In the genomic region with DNA sequence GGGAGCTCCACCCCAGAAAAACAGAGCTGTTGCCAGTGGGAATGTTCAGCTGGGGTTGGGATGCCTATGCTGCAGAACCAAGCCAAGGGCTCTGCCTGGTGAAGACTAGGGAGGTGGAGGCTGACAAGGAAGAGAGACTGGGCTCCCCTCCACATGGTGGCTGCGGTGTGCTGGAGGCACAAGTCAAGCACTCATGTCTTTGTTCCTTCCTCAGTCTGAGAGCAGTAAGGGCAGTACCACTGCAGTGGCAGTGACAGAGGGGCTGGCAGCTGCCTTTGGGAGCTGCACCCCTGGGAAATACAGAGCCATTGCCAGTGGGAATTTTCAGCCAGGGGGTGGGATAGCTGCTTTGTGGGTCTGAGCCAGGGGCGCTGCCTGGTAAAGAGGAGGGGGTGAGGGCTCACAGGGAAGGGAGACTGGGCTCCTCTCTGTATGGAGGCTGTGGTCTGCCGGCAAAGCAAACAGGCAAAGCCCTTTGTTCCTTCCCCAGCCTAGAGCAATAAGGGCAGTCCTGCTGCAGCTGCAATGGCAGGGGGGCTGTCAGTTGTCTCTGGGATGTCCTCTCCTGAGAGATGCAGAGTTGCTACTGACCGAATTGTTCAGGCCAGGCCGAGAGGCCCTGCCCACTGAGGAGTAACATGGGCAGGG, we compare ENCODE assay signal across 1 cellular context.
TF ChIP-seq lines count a peak whose summit lies in the region.

No MANE protein-coding gene starts in this region.

TF ChIP-seq in WTC11, 78 proteins besides CTCF, POLR2A, EP300 and RAD21 (continued from another document):
- TF ChIP-seq, protein P1, sequence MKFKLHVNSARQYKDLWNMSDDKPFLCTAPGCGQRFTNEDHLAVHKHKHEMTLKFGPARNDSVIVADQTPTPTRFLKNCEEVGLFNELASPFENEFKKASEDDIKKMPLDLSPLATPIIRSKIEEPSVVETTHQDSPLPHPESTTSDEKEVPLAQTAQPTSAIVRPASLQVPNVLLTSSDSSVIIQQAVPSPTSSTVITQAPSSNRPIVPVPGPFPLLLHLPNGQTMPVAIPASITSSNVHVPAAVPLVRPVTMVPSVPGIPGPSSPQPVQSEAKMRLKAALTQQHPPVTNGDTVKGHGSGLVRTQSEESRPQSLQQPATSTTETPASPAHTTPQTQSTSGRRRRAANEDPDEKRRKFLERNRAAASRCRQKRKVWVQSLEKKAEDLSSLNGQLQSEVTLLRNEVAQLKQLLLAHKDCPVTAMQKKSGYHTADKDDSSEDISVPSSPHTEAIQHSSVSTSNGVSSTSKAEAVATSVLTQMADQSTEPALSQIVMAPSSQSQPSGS (CRISPR knock-in tag; IDR thresholded peaks at IDR 0.05; ENCODE audit: borderline replicate concordance, low read depth), result no peak
- TF ChIP-seq PREB (CRISPR knock-in tag; IDR thresholded peaks at IDR 0.05; ENCODE audit: borderline replicate concordance) (no peak), NFE2L1 (CRISPR knock-in tag; IDR thresholded peaks at IDR 0.05) (no peak), ZBTB21 (CRISPR knock-in tag; IDR thresholded peaks at IDR 0.05; ENCODE audit: borderline replicate concordance) (no peak), FOXP4 (CRISPR knock-in tag; IDR thresholded peaks at IDR 0.05) (no peak), HMGXB4 (CRISPR knock-in tag; IDR thresholded peaks at IDR 0.05) (no peak), SMAD4 (CRISPR knock-in tag; IDR thresholded peaks at IDR 0.05) (no peak), GRHL2 (CRISPR knock-in tag; IDR thresholded peaks at IDR 0.05; ENCODE audit: insufficient replicate concordance, severe bottlenecking) (no peak), TP53 (CRISPR knock-in tag; IDR thresholded peaks at IDR 0.05) (no peak)
- TF ChIP-seq, protein P2, sequence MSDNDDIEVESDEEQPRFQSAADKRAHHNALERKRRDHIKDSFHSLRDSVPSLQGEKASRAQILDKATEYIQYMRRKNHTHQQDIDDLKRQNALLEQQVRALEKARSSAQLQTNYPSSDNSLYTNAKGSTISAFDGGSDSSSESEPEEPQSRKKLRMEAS (CRISPR knock-in tag; IDR thresholded peaks at IDR 0.05), result no peak
- TF ChIP-seq, protein P3, sequence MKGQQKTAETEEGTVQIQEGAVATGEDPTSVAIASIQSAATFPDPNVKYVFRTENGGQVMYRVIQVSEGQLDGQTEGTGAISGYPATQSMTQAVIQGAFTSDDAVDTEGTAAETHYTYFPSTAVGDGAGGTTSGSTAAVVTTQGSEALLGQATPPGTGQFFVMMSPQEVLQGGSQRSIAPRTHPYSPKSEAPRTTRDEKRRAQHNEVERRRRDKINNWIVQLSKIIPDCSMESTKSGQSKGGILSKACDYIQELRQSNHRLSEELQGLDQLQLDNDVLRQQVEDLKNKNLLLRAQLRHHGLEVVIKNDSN (CRISPR knock-in tag; IDR thresholded peaks at IDR 0.05), result no peak
